Comparison of ENCODE assay signal across 8 cellular contexts in genomic region chr1:12435639-12436344, GRCh38.
DNase-seq lines count a peak whose midpoint lies in the region; ATAC-seq and TF ChIP-seq lines count a peak whose summit lies in the region.

No MANE protein-coding gene starts in this region.

- H3K4me3 Mint-ChIP-seq in activated CD8-positive, alpha-beta memory T cell treated with anti-CD3 and anti-CD28 coated beads, Interleukin-2, amount 10 ng/mL, durations not matched to agents 7 days and 5 days: peak overlapping the region; percentile 47
- H3K4me3 Mint-ChIP-seq in activated T-helper 1 cell treated with anti-CD3 and anti-CD28 coated beads, Interleukin-12 subunit alpha, Interleukin-12 subunit beta, Interleukin-2, Interleukin-4 antibody, amounts not matched to agents 30 ng/mL and 10 ng/mL and 1 ng/mL, durations not matched to agents 14 hours and 24 hours and 36 hours: peak overlapping the region; percentile 57

- intact Hi-C loops in activated T-helper 1 cell treated with anti-CD3 and anti-CD28 coated beads, Interleukin-12 subunit alpha, Interleukin-12 subunit beta, Interleukin-2, Interleukin-4 antibody, amounts not matched to agents 30 ng/mL and 10 ng/mL and 1 ng/mL, durations not matched to agents 14 hours and 24 hours and 36 hours (cut with micrococcal nuclease): loop anchor here (2.0 to 5.0 kb wide), 4 partner anchors 258 to 628 kb away; partner anchors contain the start of genes CLCN6 and MTHFR
- intact Hi-C loops in ovary (cut with DNase I): no loop called here

- TF ChIP-seq POLR2A in ovary (IDR thresholded peaks at IDR 0.05): no peak

- H3K4me3 ChIP-seq in lung (no peak overlapping the region), ovary (no peak overlapping the region)

- H3K9me3 ChIP-seq in lung (ENCODE audit: control insufficient read depth in 2 of 2, insufficient read depth in 1 of 2, low read length in 1 of 2): no peaks in the 10 kb centered on the region
- no peaks in the 10 kb centered on the region for H3K9me3 ChIP-seq in ovary

- TF ChIP-seq CTCF in lung (IDR thresholded peaks at IDR 0.05; ENCODE audit: control extremely low read depth, extremely low read depth) (no peak), ovary (IDR thresholded peaks at IDR 0.05) (no peak)

- peaks cover 76% of the 10 kb centered on the region for H3K4me1 Mint-ChIP-seq in activated CD8-positive, alpha-beta memory T cell treated with anti-CD3 and anti-CD28 coated beads, Interleukin-2, amount 10 ng/mL, durations not matched to agents 7 days and 5 days
- peaks cover 74% of the 10 kb centered on the region for H3K4me1 Mint-ChIP-seq in activated T-helper 1 cell treated with anti-CD3 and anti-CD28 coated beads, Interleukin-12 subunit alpha, Interleukin-12 subunit beta, Interleukin-2, Interleukin-4 antibody, amounts not matched to agents 30 ng/mL and 10 ng/mL and 1 ng/mL, durations not matched to agents 14 hours and 24 hours and 36 hours (ENCODE audit: low read depth)

- TF ChIP-seq EP300 in ovary (IDR thresholded peaks at IDR 0.05): no peak

- WGBS in lung, 2 donors: 53 to 56% methylated on average over 8 of the region's 8 CpGs
- 79 to 86% (median 83%) methylated on average over 8 of the region's 8 CpGs for WGBS in ovary, 3 donors

- H3K27me3 Mint-ChIP-seq in activated CD8-positive, alpha-beta memory T cell treated with anti-CD3 and anti-CD28 coated beads, Interleukin-2, amount 10 ng/mL, durations not matched to agents 7 days and 5 days: peaks cover 3% of the 10 kb centered on the region
- H3K27me3 Mint-ChIP-seq in activated T-helper 1 cell treated with anti-CD3 and anti-CD28 coated beads, Interleukin-12 subunit alpha, Interleukin-12 subunit beta, Interleukin-2, Interleukin-4 antibody, amounts not matched to agents 30 ng/mL and 10 ng/mL and 1 ng/mL, durations not matched to agents 14 hours and 24 hours and 36 hours (ENCODE audit: insufficient read depth): peaks cover 3% of the 10 kb centered on the region

- H3K36me3 ChIP-seq in lung (ENCODE audit: control insufficient read depth in 2 of 2, insufficient read depth in 2 of 2, low read length in 2 of 2): peaks cover 0 to 4% of the 10 kb centered on the region in 2 donors
- H3K36me3 ChIP-seq in ovary: no peaks in the 10 kb centered on the region

- H3K27me3 ChIP-seq in lung (ENCODE audit: control insufficient read depth, insufficient read depth) (no peaks in the 10 kb centered on the region), ovary (no peaks in the 10 kb centered on the region)

- ATAC-seq in activated CD8-positive, alpha-beta memory T cell treated with anti-CD3 and anti-CD28 coated beads, Interleukin-2, amount 10 ng/mL, durations not matched to agents 7 days and 5 days: peak; percentile 77
- ATAC-seq in HG03159 (IDR thresholded peaks at IDR 0.05; ENCODE audit: unreplicated experiment) (peak; percentile 78), lung (ENCODE audit: insufficient read depth, low FRiP score) (no peak)

- DNase-seq in activated CD8-positive, alpha-beta memory T cell treated with anti-CD3 and anti-CD28 coated beads, Interleukin-2, amount 10 ng/mL, durations not matched to agents 7 days and 5 days: peak; percentile 89
- no peak for DNase-seq in activated CD8-positive, alpha-beta memory T cell treated with anti-CD3 and anti-CD28 coated beads, Interleukin-2, amount 50 U/mL, for 48 hours
- no peak for DNase-seq in activated T-helper 1 cell treated with anti-CD3 and anti-CD28 coated beads, Interleukin-12 subunit alpha, Interleukin-12 subunit beta, Interleukin-2, Interleukin-4 antibody, amounts not matched to agents 30 ng/mL and 10 ng/mL and 1 ng/mL, durations not matched to agents 14 hours and 24 hours and 36 hours (ENCODE audit: low spot score)
- no peak for DNase-seq in lung (ENCODE audit: low spot score)
- no peak for DNase-seq in NCI-H345 (lab: John Stamatoyannopoulos, UW)
- no peak for DNase-seq in effector CD8-positive, alpha-beta T cell (lab: John Stamatoyannopoulos, UW)
- DNase-seq in ovary: no peak

- peaks cover 6% of the 10 kb centered on the region for H3K9me3 Mint-ChIP-seq in activated CD8-positive, alpha-beta memory T cell treated with anti-CD3 and anti-CD28 coated beads, Interleukin-2, amount 10 ng/mL, durations not matched to agents 7 days and 5 days (ENCODE audit: low read depth)
- peaks cover 10% of the 10 kb centered on the region for H3K9me3 Mint-ChIP-seq in activated T-helper 1 cell treated with anti-CD3 and anti-CD28 coated beads, Interleukin-12 subunit alpha, Interleukin-12 subunit beta, Interleukin-2, Interleukin-4 antibody, amounts not matched to agents 30 ng/mL and 10 ng/mL and 1 ng/mL, durations not matched to agents 14 hours and 24 hours and 36 hours

- H3K36me3 Mint-ChIP-seq in activated CD8-positive, alpha-beta memory T cell treated with anti-CD3 and anti-CD28 coated beads, Interleukin-2, amount 10 ng/mL, durations not matched to agents 7 days and 5 days: peaks cover 38% of the 10 kb centered on the region
- peaks cover 36% of the 10 kb centered on the region for H3K36me3 Mint-ChIP-seq in activated T-helper 1 cell treated with anti-CD3 and anti-CD28 coated beads, Interleukin-12 subunit alpha, Interleukin-12 subunit beta, Interleukin-2, Interleukin-4 antibody, amounts not matched to agents 30 ng/mL and 10 ng/mL and 1 ng/mL, durations not matched to agents 14 hours and 24 hours and 36 hours (ENCODE audit: low read depth)

- H3K4me1 ChIP-seq in lung (ENCODE audit: control insufficient read depth in 2 of 2, insufficient read depth in 2 of 2, low read length in 2 of 2) (peaks cover 25 to 34% of the 10 kb centered on the region in 2 donors), ovary (ENCODE audit: insufficient read depth) (peaks cover 15% of the 10 kb centered on the region)

- CTCF ChIA-PET in activated CD8-positive, alpha-beta memory T cell treated with anti-CD3 and anti-CD28 coated beads, Interleukin-2, amount 10 ng/mL, durations not matched to agents 7 days and 5 days (lab: Charles Lee): interaction anchor here (1.1 to 6.3 kb wide), 10 partner anchors 12 to 183 kb away, joined by 3 to 38 read pairs (median 6); partner anchors contain the start of gene DHRS3

- peak overlapping the region; percentile 88 for H3K27ac Mint-ChIP-seq in activated CD8-positive, alpha-beta memory T cell treated with anti-CD3 and anti-CD28 coated beads, Interleukin-2, amount 10 ng/mL, durations not matched to agents 7 days and 5 days
- peak overlapping the region; percentile 88 for H3K27ac Mint-ChIP-seq in activated T-helper 1 cell treated with anti-CD3 and anti-CD28 coated beads, Interleukin-12 subunit alpha, Interleukin-12 subunit beta, Interleukin-2, Interleukin-4 antibody, amounts not matched to agents 30 ng/mL and 10 ng/mL and 1 ng/mL, durations not matched to agents 14 hours and 24 hours and 36 hours

- H3K27ac ChIP-seq in lung (ENCODE audit: low read depth in 1 of 2, low read length in 1 of 2) (peak overlapping the region; percentile 8 to 59), ovary (no peak overlapping the region)

Comparison
In these comparisons a context has a peak if more than half of its experiments do, and no peak if none do; other contexts are left out.
1. H3K27ac ChIP-seq: peak in lung (2 of 2); none in ovary (0 of 2).